Comparison of ENCODE assay signal across 25 cellular contexts in the genomic region with DNA sequence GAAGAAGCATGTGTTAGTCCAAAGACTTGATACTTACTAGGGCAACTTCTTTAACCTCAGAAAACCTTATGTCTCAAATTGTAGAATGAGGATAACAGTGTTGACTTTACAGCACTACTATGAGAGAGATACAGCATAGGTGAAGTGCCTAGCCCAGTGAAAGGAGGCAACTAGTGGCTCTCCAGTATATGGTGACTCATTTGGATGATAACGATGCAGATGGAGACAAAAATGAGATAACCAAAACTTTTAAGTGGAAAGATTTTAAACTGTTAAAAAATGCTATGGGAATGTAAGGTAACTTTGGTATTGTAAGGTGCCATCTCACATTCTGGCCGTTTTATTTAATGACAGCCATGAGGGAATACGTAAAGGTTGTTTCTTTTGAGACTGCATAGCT.
"Had no signal": no experiment of that assay in that cellular context is flagged by ENCODE, and none has a peak within 500 bp of the region (broad histone marks: within the 10 kb centered on the region; RNA-seq: fewer than 3 reads in every experiment).

No MANE protein-coding gene starts in this region.

- H3K36me3 Mint-ChIP-seq: activated naive CD8-positive, alpha-beta T cell treated with anti-CD3 and anti-CD28 coated beads, Interleukin-2, amount 10 ng/mL, durations not matched to agents 7 days and 5 days had no signal

- H3K27ac Mint-ChIP-seq: activated naive CD4-positive, alpha-beta T cell treated with anti-CD3 and anti-CD28 coated beads for 36 hours; activated naive CD8-positive, alpha-beta T cell treated with anti-CD3 and anti-CD28 coated beads, Interleukin-2, amount 10 ng/mL, durations not matched to agents 7 days and 5 days; activated T-cell treated with anti-CD3 and anti-CD28 coated beads, Interleukin-2, amount 50 U/mL, for 24 hours; activated T-helper 2 cell treated with anti-CD3 and anti-CD28 coated beads, Interferon-gamma antibody, Interleukin-2, Interleukin-4, amounts not matched to agents 10 μg/mL and 5 μg/mL and 100 μg/mL, durations not matched to agents 14 hours and 24 hours and 36 hours; effector memory CD8-positive, alpha-beta T cell; mesothelial cell of epicardium; naive thymus-derived CD8-positive, alpha-beta T cell had no signal

- FAIRE-seq: colon, TTC549 had no signal

- H3K27me3 ChIP-seq: breast epithelium, esophagus squamous epithelium, gastrocnemius medialis, left lung, ovary had no signal

- H3K4me3 ChIP-seq: breast epithelium, esophagus squamous epithelium, gastrocnemius medialis, left lung, ovary had no signal

- H3K27ac ChIP-seq: breast epithelium, gastrocnemius medialis, left lung, ovary had no signal

- H3K9me3 Mint-ChIP-seq: activated naive CD4-positive, alpha-beta T cell treated with anti-CD3 and anti-CD28 coated beads for 36 hours; activated naive CD8-positive, alpha-beta T cell treated with anti-CD3 and anti-CD28 coated beads, Interleukin-2, amount 10 ng/mL, durations not matched to agents 7 days and 5 days; activated T-cell treated with anti-CD3 and anti-CD28 coated beads, Interleukin-2, amount 50 U/mL, for 24 hours; activated T-helper 2 cell treated with anti-CD3 and anti-CD28 coated beads, Interferon-gamma antibody, Interleukin-2, Interleukin-4, amounts not matched to agents 10 μg/mL and 5 μg/mL and 100 μg/mL, durations not matched to agents 14 hours and 24 hours and 36 hours; central memory CD8-positive, alpha-beta T cell; effector memory CD8-positive, alpha-beta T cell; mesothelial cell of epicardium; naive thymus-derived CD8-positive, alpha-beta T cell; T-cell had no signal

- H3K27me3 Mint-ChIP-seq: activated T-cell treated with anti-CD3 and anti-CD28 coated beads, Interleukin-2, amount 50 U/mL, for 24 hours; central memory CD8-positive, alpha-beta T cell; effector memory CD8-positive, alpha-beta T cell; naive thymus-derived CD8-positive, alpha-beta T cell; T-cell had no signal

- H3K36me3 ChIP-seq: breast epithelium, ovary had no signal

- ATAC-seq: effector memory CD8-positive, alpha-beta T cell; gastrocnemius medialis; left lung; naive thymus-derived CD8-positive, alpha-beta T cell; right cardiac atrium; stimulated activated naive CD8-positive, alpha-beta T cell treated with anti-CD3 and anti-CD28 coated beads, Interleukin-15, Interleukin-2, amounts not matched to agents 100 U/mL and 50 U/mL, for 24 hours; T-cell had no signal

- H3K9me3 ChIP-seq: breast epithelium, esophagus squamous epithelium, gastrocnemius medialis, left lung, ovary had no signal

- H3K4me3 Mint-ChIP-seq: activated naive CD4-positive, alpha-beta T cell treated with anti-CD3 and anti-CD28 coated beads for 36 hours; activated naive CD8-positive, alpha-beta T cell treated with anti-CD3 and anti-CD28 coated beads, Interleukin-2, amount 10 ng/mL, durations not matched to agents 7 days and 5 days; activated T-cell treated with anti-CD3 and anti-CD28 coated beads, Interleukin-2, amount 50 U/mL, for 24 hours; central memory CD8-positive, alpha-beta T cell; effector memory CD8-positive, alpha-beta T cell; mesothelial cell of epicardium; naive thymus-derived CD8-positive, alpha-beta T cell; T-cell had no signal

- DNase-seq: activated CD4-positive, alpha-beta T cell treated with anti-CD3 and anti-CD28 coated beads for 1 hour; activated CD8-positive, alpha-beta memory T cell treated with anti-CD3 and anti-CD28 coated beads for 24 hours; activated CD8-positive, alpha-beta memory T cell treated with anti-CD3 and anti-CD28 coated beads, Interleukin-2, amount 50 U/mL, for 4 hours; activated naive CD4-positive, alpha-beta T cell treated with anti-CD3 and anti-CD28 coated beads for 36 hours; activated naive CD8-positive, alpha-beta T cell treated with anti-CD3 and anti-CD28 coated beads, Interleukin-2, amount 10 ng/mL, durations not matched to agents 7 days and 5 days; activated T-cell treated with anti-CD3 and anti-CD28 coated beads, Interleukin-2, amount 50 U/mL, for 24 hours; amniotic stem cell; effector memory CD8-positive, alpha-beta T cell; esophagus squamous epithelium; gastrocnemius medialis; hippocampal formation; kidney glomerular epithelial cell; left lung; naive thymus-derived CD8-positive, alpha-beta T cell; ovary; right cardiac atrium; stimulated activated CD4-positive, alpha-beta T cell treated with anti-CD3 and anti-CD28 coated beads, Interleukin-4, amount 100 ng/mL, for 24 hours; stimulated activated naive CD8-positive, alpha-beta T cell treated with anti-CD3 and anti-CD28 coated beads, Interleukin-15, Interleukin-2, amounts not matched to agents 100 U/mL and 50 U/mL, for 24 hours; T-cell had no signal
